Comparison of ENCODE assay signal across 1 cellular context in genomic region chr11:46295312-46295995, GRCh38.
A peak's percentile ranks its signal among the peaks of the same experiment; 100 is the strongest.
TF ChIP-seq lines count a peak whose summit lies in the region.

No MANE protein-coding gene starts in this region.

TF ChIP-seq in K562, 482 proteins besides CTCF, POLR2A, EP300 and RAD21 (continued from another document and continues in another):
- TF ChIP-seq E2F8 (IDR thresholded peaks at IDR 0.05; ENCODE audit: low read depth, partially characterized antibody) (no peak), BMI1 (IDR thresholded peaks at IDR 0.05; ENCODE audit: low read length) (no peak), DDX20 (tag; IDR thresholded peaks at IDR 0.05; ENCODE audit: low read depth) (no peak), HIVEP1 (CRISPR knock-in tag; IDR thresholded peaks at IDR 0.05) (0 out of 2 replicates have a peak, but pooled peaks have one; percentile 69), E2F6 (IDR thresholded peaks at IDR 0.05; ENCODE audit: borderline replicate concordance in 1 of 2, extremely low read depth in 1 of 2, insufficient read depth in 1 of 2, insufficient read length in 1 of 2, low read depth in 1 of 2, low read length in 1 of 2, poor library complexity in 1 of 2, severe bottlenecking in 1 of 2) (peak; percentile 90 to 94), HSF4 (CRISPR knock-in tag; IDR thresholded peaks at IDR 0.05; ENCODE audit: borderline replicate concordance) (no peak), ZNF592 (IDR thresholded peaks at IDR 0.05) (peak; percentile 47; the same call in 1 of the 2 replicates), PCBP1 (IDR thresholded peaks at IDR 0.05; ENCODE audit: low read depth, low read length, poor library complexity, severe bottlenecking) (peak; percentile 64), GTF2F1 (IDR thresholded peaks at IDR 0.05; ENCODE audit: low read depth, low read length) (peak; percentile 60; the same call in 1 of the 2 replicates), ZBTB7A (IDR thresholded peaks at IDR 0.05; ENCODE audit: borderline replicate concordance, control insufficient read depth, low read depth, low read length) (peak; percentile 94), MGA (IDR thresholded peaks at IDR 0.05) (peak; percentile 88), ATF1 (CRISPR knock-in tag; IDR thresholded peaks at IDR 0.05) (no peak), ATF1 (tag; IDR thresholded peaks at IDR 0.05) (peak; percentile 26; the same call in 1 of the 2 replicates), ZNF551 (CRISPR knock-in tag; IDR thresholded peaks at IDR 0.05) (no peak), RBM25 (IDR thresholded peaks at IDR 0.05; ENCODE audit: low read depth, low read length, severe bottlenecking) (peak; percentile 94), ZNF695 (CRISPR knock-in tag; IDR thresholded peaks at IDR 0.05) (no peak), SIN3B (IDR thresholded peaks at IDR 0.05; ENCODE audit: low read depth) (no peak), ZNF239 (CRISPR knock-in tag; IDR thresholded peaks at IDR 0.05) (no peak), ZNF707 (CRISPR knock-in tag; conservative IDR thresholded peaks at IDR 0.05) (0 out of 2 replicates have a peak, but pooled peaks have one; percentile 7), HDAC1 (IDR thresholded peaks at IDR 0.05) (peak in 1 of 2 experiments; percentile 64; a peak in 2 of 4 replicates), SIX5 (IDR thresholded peaks at IDR 0.05; ENCODE audit: borderline replicate concordance in 1 of 2, insufficient read depth in 1 of 2, low read depth in 1 of 2, low read length in 2 of 2) (no peak), ZZZ3 (IDR thresholded peaks at IDR 0.05) (no peak), ZNF431 (CRISPR knock-in tag; IDR thresholded peaks at IDR 0.05) (no peak), MBD2 (IDR thresholded peaks at IDR 0.05; ENCODE audit: borderline replicate concordance, low read depth) (peak; percentile 65; the same call in 1 of the 2 replicates), ZFX (CRISPR knock-in tag; IDR thresholded peaks at IDR 0.05) (peak; percentile 82), FOS (IDR thresholded peaks at IDR 0.05; ENCODE audit: extremely low read depth, insufficient read length) (peak; percentile 63), ZNF583 (CRISPR knock-in tag; IDR thresholded peaks at IDR 0.05) (no peak), SMAD1 (IDR thresholded peaks at IDR 0.05; ENCODE audit: low read depth, low read length, partially characterized antibody) (peak; percentile 14), NRF1 (conservative IDR thresholded peaks at IDR 0.05 in 1 of 2, IDR thresholded peaks at IDR 0.05 in 1 of 2) (peak; percentile 66 to 72), BHLHE40 (IDR thresholded peaks at IDR 0.05; ENCODE audit: low read length) (0 out of 2 replicates have a peak, but pooled peaks have one; percentile 9), ZNF76 (CRISPR knock-in tag; IDR thresholded peaks at IDR 0.05; ENCODE audit: borderline replicate concordance) (no peak), FOXM1 (IDR thresholded peaks at IDR 0.05; ENCODE audit: low read depth) (0 out of 2 replicates have a peak, but pooled peaks have one; percentile 56), FOXM1 (CRISPR knock-in tag; IDR thresholded peaks at IDR 0.05; ENCODE audit: low read depth) (no peak), TAL1 (IDR thresholded peaks at IDR 0.05) (no peak), FOXP1 (CRISPR knock-in tag; IDR thresholded peaks at IDR 0.05) (no peak), CBX8 (IDR thresholded peaks at IDR 0.05; ENCODE audit: borderline replicate concordance, extremely low read depth, low read depth, low read length, poor library complexity, severe bottlenecking) (no peak)
- TF ChIP-seq, protein P1, sequence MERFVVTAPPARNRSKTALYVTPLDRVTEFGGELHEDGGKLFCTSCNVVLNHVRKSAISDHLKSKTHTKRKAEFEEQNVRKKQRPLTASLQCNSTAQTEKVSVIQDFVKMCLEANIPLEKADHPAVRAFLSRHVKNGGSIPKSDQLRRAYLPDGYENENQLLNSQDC (CRISPR knock-in tag; IDR thresholded peaks at IDR 0.05) = peak; percentile 88; the same call in 1 of the 2 replicates
- TF ChIP-seq, protein P2, sequence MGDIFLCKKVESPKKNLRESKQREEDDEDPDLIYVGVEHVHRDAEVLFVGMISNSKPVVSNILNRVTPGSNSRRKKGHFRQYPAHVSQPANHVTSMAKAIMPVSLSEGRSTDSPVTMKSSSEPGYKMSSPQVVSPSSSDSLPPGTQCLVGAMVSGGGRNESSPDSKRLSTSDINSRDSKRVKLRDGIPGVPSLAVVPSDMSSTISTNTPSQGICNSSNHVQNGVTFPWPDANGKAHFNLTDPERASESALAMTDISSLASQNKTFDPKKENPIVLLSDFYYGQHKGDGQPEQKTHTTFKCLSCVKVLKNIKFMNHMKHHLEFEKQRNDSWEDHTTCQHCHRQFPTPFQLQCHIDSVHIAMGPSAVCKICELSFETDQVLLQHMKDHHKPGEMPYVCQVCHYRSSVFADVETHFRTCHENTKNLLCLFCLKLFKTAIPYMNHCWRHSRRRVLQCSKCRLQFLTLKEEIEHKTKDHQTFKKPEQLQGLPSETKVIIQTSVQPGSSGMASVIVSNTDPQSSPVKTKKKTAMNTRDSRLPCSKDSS (IDR thresholded peaks at IDR 0.05; ENCODE audit: low read depth, partially characterized antibody) = no peak
- TF ChIP-seq, protein P3, sequence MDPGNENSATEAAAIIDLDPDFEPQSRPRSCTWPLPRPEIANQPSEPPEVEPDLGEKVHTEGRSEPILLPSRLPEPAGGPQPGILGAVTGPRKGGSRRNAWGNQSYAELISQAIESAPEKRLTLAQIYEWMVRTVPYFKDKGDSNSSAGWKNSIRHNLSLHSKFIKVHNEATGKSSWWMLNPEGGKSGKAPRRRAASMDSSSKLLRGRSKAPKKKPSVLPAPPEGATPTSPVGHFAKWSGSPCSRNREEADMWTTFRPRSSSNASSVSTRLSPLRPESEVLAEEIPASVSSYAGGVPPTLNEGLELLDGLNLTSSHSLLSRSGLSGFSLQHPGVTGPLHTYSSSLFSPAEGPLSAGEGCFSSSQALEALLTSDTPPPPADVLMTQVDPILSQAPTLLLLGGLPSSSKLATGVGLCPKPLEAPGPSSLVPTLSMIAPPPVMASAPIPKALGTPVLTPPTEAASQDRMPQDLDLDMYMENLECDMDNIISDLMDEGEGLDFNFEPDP (CRISPR knock-in tag; IDR thresholded peaks at IDR 0.05) = no peak
